8 cellular contexts compared by ENCODE assay signal in the genomic region with DNA sequence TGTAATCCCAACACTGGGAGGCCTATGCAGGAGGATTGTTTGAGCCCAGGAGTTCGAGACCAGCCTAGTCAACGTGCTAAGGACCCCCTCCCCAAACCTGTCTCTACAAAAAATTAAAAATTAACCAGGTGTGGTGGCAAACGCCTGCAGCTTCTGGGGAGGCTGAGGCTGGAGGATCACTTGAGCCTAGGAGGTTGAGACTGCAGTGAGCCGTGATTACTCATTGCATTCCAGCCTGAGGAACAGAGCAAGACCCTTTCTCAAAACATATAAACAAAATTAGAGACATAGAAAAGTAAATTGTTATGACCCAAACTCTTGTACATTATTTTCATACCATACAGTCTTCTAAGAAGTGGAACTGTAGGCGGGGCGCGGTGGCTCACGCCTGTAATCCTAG. TPM values are rescaled to one million over a fixed set of nuclear protein-coding genes. Genes with fewer than 3 reads are reported as not detected.
DNase-seq lines count a peak whose midpoint lies in the region; ATAC-seq and TF ChIP-seq lines count a peak whose summit lies in the region.

No MANE protein-coding gene starts in this region.

- H3K4me3 ChIP-seq in AG04450 (ENCODE audit: low read depth, low read length) (peak overlapping the region; percentile 83), KMS-11 (IDR thresholded peaks at IDR 0.05; ENCODE audit: insufficient read depth, low read depth, low read length) (no peak overlapping the region), coronary artery (peak overlapping the region; percentile 100)

- no peaks in the 10 kb centered on the region for H4K20me1 ChIP-seq in KMS-11 (ENCODE audit: insufficient read depth)

- no peak overlapping the region for H2AFZ ChIP-seq in KMS-11 (ENCODE audit: low read depth)

- H3K27me3 Mint-ChIP-seq in naive thymus-derived CD8-positive, alpha-beta T cell, result no peaks in the 10 kb centered on the region

- no peaks in the 10 kb centered on the region for H3K9me3 Mint-ChIP-seq in naive thymus-derived CD8-positive, alpha-beta T cell

- no peaks in the 10 kb centered on the region; the same call in 1 of the 2 replicates for H3K9me3 ChIP-seq in AG04450 (ENCODE audit: control insufficient read depth, insufficient read depth, low read length)

- no peak for ATAC-seq in naive thymus-derived CD8-positive, alpha-beta T cell
- ATAC-seq in GM18868 (IDR thresholded peaks at IDR 0.05; ENCODE audit: unreplicated experiment) (no peak), GM21528 (IDR thresholded peaks at IDR 0.05; ENCODE audit: low FRiP score, unreplicated experiment) (no peak)

- H3K4me1 Mint-ChIP-seq in naive thymus-derived CD8-positive, alpha-beta T cell, result peaks cover 8 to 55% (median 35%) of the 10 kb centered on the region in 4 donors

- H3K27ac ChIP-seq in AG04450 (ENCODE audit: low read depth, low read length) (no peak overlapping the region), KMS-11 (no peak overlapping the region; the same call in 1 of the 2 replicates), coronary artery (peak overlapping the region in 1 of 2 donors; percentile 95)

- peaks cover 0 to 18% (median 4%) of the 10 kb centered on the region in 3 donors for H3K36me3 Mint-ChIP-seq in naive thymus-derived CD8-positive, alpha-beta T cell

- no peaks in the 10 kb centered on the region for H3K27me3 ChIP-seq in AG04450 (ENCODE audit: control insufficient read depth, insufficient read depth, low read length)
- no peaks in the 10 kb centered on the region for H3K27me3 ChIP-seq in KMS-11 (ENCODE audit: insufficient read depth, low read depth)

- peak overlapping the region in 9 of 10 donors; percentile 84 to 96 (median 94) for H3K27ac Mint-ChIP-seq in naive thymus-derived CD8-positive, alpha-beta T cell

- H3K4me3 Mint-ChIP-seq in naive thymus-derived CD8-positive, alpha-beta T cell, result peak overlapping the region; percentile 89 to 95 (median 92)

- CTCF ChIA-PET in AG04450 (lab: Charles Lee), result no interaction called here

- peak overlapping the region; percentile 75; the same call in 1 of the 2 replicates for H3K9ac ChIP-seq in KMS-11

- H3K4me2 ChIP-seq in KMS-11, result peak overlapping the region; percentile 92

- TF ChIP-seq CTCF in AG04450 (IDR thresholded peaks at IDR 0.05; ENCODE audit: low read depth, low read length), result no peak
- no peak for TF ChIP-seq CTCF in KMS-11 (conservative IDR thresholded peaks at IDR 0.05; ENCODE audit: low read depth, low read length)
- TF ChIP-seq CTCF in coronary artery (IDR thresholded peaks at IDR 0.05), result no peak

- H3K79me2 ChIP-seq in KMS-11 (ENCODE audit: insufficient read depth, low read depth), result peaks cover 36% of the 10 kb centered on the region

- H3K36me3 ChIP-seq in KMS-11 (ENCODE audit: insufficient read depth), result no peaks in the 10 kb centered on the region

- POLR2A ChIA-PET in AG04450 (lab: Yijun Ruan, JAX), result no interaction called here
- POLR2A ChIA-PET in naive thymus-derived CD8-positive, alpha-beta T cell (lab: Charles Lee), result interaction anchor here (2.2 to 2.3 kb wide), 2 partner anchors 12 to 166 kb away, joined by 15 to 65 read pairs; a partner anchor contains a TSS

- DNase-seq in AG04450 (ENCODE audit: low read depth, low spot score) (no peak), coronary artery (ENCODE audit: low spot score) (no peak), NCI-H1436 (lab: John Stamatoyannopoulos, UW) (no peak), COLO668 (lab: John Stamatoyannopoulos, UW; ENCODE audit: unreplicated experiment) (no peak)
- DNase-seq in naive thymus-derived CD8-positive, alpha-beta T cell, result no peak

- peaks cover 33% of the 10 kb centered on the region for H3K4me1 ChIP-seq in KMS-11 (ENCODE audit: low read depth, poor library complexity, severe bottlenecking)

RNA-seq across cellular contexts. Expression of a gene that starts 1.1 kb away (rescaled TPM):
- 39.3 and 45.1 TPM in 2 replicates for polyA plus RNA-seq in AG04450 (2011; rRNA removed)
- 32.8 and 40.5 TPM in 2 replicates for polyA minus RNA-seq in AG04450 (2011; rRNA and poly(A)+ RNA removed)
- total RNA-seq in naive thymus-derived CD8-positive, alpha-beta T cell, result 10 to 100 TPM; 21.9 to 25.3 TPM
- 1 to 10 TPM; 1.4 to 3.2 (median 2.2) TPM for polyA plus RNA-seq in naive thymus-derived CD8-positive, alpha-beta T cell

RNA-seq across cellular contexts. Expression of a gene that starts 11.8 kb away (rescaled TPM):
- 19.1 and 22.3 TPM in 2 replicates for polyA plus RNA-seq in AG04450 (2011; rRNA removed)
- 17.4 and 28.4 TPM in 2 replicates for polyA minus RNA-seq in AG04450 (2011; rRNA and poly(A)+ RNA removed)
- total RNA-seq in naive thymus-derived CD8-positive, alpha-beta T cell, result 100 to 1,000 TPM; 156 to 164 TPM
- 100 to 1,000 TPM; 130 to 143 (median 136) TPM for polyA plus RNA-seq in naive thymus-derived CD8-positive, alpha-beta T cell
